In genomic region chr6:138692058-138692977, GRCh38 we compare ENCODE assay signal across 1 cellular context.
TF ChIP-seq lines count a peak whose summit lies in the region.

No MANE protein-coding gene starts in this region.

TF ChIP-seq in HepG2, 621 proteins besides CTCF, POLR2A, EP300 and RAD21 (continued from another document and continues in another):
- peak; percentile 41; the same call in 1 of the 2 replicates for TF ChIP-seq HINFP (CRISPR knock-in tag; IDR thresholded peaks at IDR 0.05; ENCODE audit: low read depth)
- no peak for TF ChIP-seq SMAD9 (CRISPR knock-in tag; IDR thresholded peaks at IDR 0.05)
- no peak for TF ChIP-seq ZBTB3 (CRISPR knock-in tag; IDR thresholded peaks at IDR 0.05; ENCODE audit: borderline replicate concordance, low read depth)
- TF ChIP-seq KDM2A (CRISPR knock-in tag; IDR thresholded peaks at IDR 0.05; ENCODE audit: borderline replicate concordance, low read depth): peak; percentile 80
- no peak for TF ChIP-seq ZSCAN12 (CRISPR knock-in tag; IDR thresholded peaks at IDR 0.05)
- TF ChIP-seq ZNF318 (CRISPR knock-in tag; IDR thresholded peaks at IDR 0.05): no peak
- 0 out of 2 replicates have a peak, but pooled peaks have one; percentile 30 for TF ChIP-seq KMT2A (CRISPR knock-in tag; IDR thresholded peaks at IDR 0.05)
- no peak for TF ChIP-seq ZEB1 (IDR thresholded peaks at IDR 0.05; ENCODE audit: insufficient replicate concordance, low read depth)
- TF ChIP-seq GLI4 (CRISPR knock-in tag; IDR thresholded peaks at IDR 0.05; ENCODE audit: borderline replicate concordance): no peak
- no peak for TF ChIP-seq KDM1A (CRISPR knock-in tag; IDR thresholded peaks at IDR 0.05)
- TF ChIP-seq HMGA1 (CRISPR knock-in tag; conservative IDR thresholded peaks at IDR 0.05): no peak
- TF ChIP-seq HCFC1 (IDR thresholded peaks at IDR 0.05; ENCODE audit: low read depth, low read length): no peak
- no peak for TF ChIP-seq HNRNPK (IDR thresholded peaks at IDR 0.05; ENCODE audit: low read depth, low read length, poor library complexity, severe bottlenecking)
- no peak for TF ChIP-seq MYNN (CRISPR knock-in tag; IDR thresholded peaks at IDR 0.05; ENCODE audit: low read depth)
- no peak for TF ChIP-seq SOX6 (IDR thresholded peaks at IDR 0.05)
- TF ChIP-seq SOX6 (CRISPR knock-in tag; IDR thresholded peaks at IDR 0.05): 0 out of 2 replicates have a peak, but pooled peaks have one; percentile 27
- no peak for TF ChIP-seq ZNF577 (CRISPR knock-in tag; IDR thresholded peaks at IDR 0.05; ENCODE audit: borderline replicate concordance, low read depth)
- no peak for TF ChIP-seq ZNF7 (CRISPR knock-in tag; IDR thresholded peaks at IDR 0.05)
- TF ChIP-seq GZF1 (CRISPR knock-in tag; IDR thresholded peaks at IDR 0.05): no peak
- no peak for TF ChIP-seq RERE (CRISPR knock-in tag; IDR thresholded peaks at IDR 0.05; ENCODE audit: low read depth)
- TF ChIP-seq ZFP62 (CRISPR knock-in tag; IDR thresholded peaks at IDR 0.05): no peak
- TF ChIP-seq ELF4 (CRISPR knock-in tag; IDR thresholded peaks at IDR 0.05; ENCODE audit: borderline replicate concordance): no peak
- TF ChIP-seq U2AF2 (IDR thresholded peaks at IDR 0.05; ENCODE audit: low read depth, low read length): no peak
- peak; percentile 96 for TF ChIP-seq ZNF446 (CRISPR knock-in tag; IDR thresholded peaks at IDR 0.05)
- TF ChIP-seq CEBPG (CRISPR knock-in tag; IDR thresholded peaks at IDR 0.05): no peak
- TF ChIP-seq ONECUT2 (CRISPR knock-in tag; IDR thresholded peaks at IDR 0.05): no peak
- no peak for TF ChIP-seq ZNF317 (CRISPR knock-in tag; IDR thresholded peaks at IDR 0.05)
- no peak for TF ChIP-seq ZNF615 (CRISPR knock-in tag; IDR thresholded peaks at IDR 0.05; ENCODE audit: borderline replicate concordance)
- no peak for TF ChIP-seq GTF3A (CRISPR knock-in tag; conservative IDR thresholded peaks at IDR 0.05)
- no peak for TF ChIP-seq ERF (CRISPR knock-in tag; IDR thresholded peaks at IDR 0.05)
- TF ChIP-seq FOXP4 (CRISPR knock-in tag; IDR thresholded peaks at IDR 0.05): no peak
- no peak; the same call in 1 of the 2 replicates for TF ChIP-seq ZNF547 (CRISPR knock-in tag; IDR thresholded peaks at IDR 0.05)
- TF ChIP-seq PTBP1 (IDR thresholded peaks at IDR 0.05; ENCODE audit: low read depth, low read length, poor library complexity, severe bottlenecking): peak; percentile 16
- TF ChIP-seq FOXM1 (CRISPR knock-in tag; IDR thresholded peaks at IDR 0.05): no peak
- no peak for TF ChIP-seq NAIF1 (CRISPR knock-in tag; IDR thresholded peaks at IDR 0.05; ENCODE audit: borderline replicate concordance)
- TF ChIP-seq ZNF552 (CRISPR knock-in tag; IDR thresholded peaks at IDR 0.05; ENCODE audit: borderline replicate concordance): no peak
- TF ChIP-seq ZNF292 (CRISPR knock-in tag; IDR thresholded peaks at IDR 0.05; ENCODE audit: borderline replicate concordance, low read depth): no peak
- no peak for TF ChIP-seq ZNF891 (CRISPR knock-in tag; IDR thresholded peaks at IDR 0.05)
- TF ChIP-seq RARG (CRISPR knock-in tag; IDR thresholded peaks at IDR 0.05; ENCODE audit: low read depth): no peak
- peak; percentile 70 for TF ChIP-seq SKI (IDR thresholded peaks at IDR 0.05; ENCODE audit: partially characterized antibody)
- TF ChIP-seq ZNF430 (CRISPR knock-in tag; IDR thresholded peaks at IDR 0.05): no peak
- TF ChIP-seq ZNF484 (CRISPR knock-in tag; IDR thresholded peaks at IDR 0.05; ENCODE audit: borderline replicate concordance, low read depth): no peak
- TF ChIP-seq HDAC6 (IDR thresholded peaks at IDR 0.05; ENCODE audit: low read depth, low read length): no peak
- no peak for TF ChIP-seq ZNF101 (CRISPR knock-in tag; IDR thresholded peaks at IDR 0.05; ENCODE audit: borderline replicate concordance, low read depth)
- no peak for TF ChIP-seq ZMYM3 (CRISPR knock-in tag; IDR thresholded peaks at IDR 0.05)
- peak; percentile 81 for TF ChIP-seq ATF7-NPFF (CRISPR knock-in tag; IDR thresholded peaks at IDR 0.05; ENCODE audit: low read depth)
- no peak for TF ChIP-seq NFRKB (IDR thresholded peaks at IDR 0.05)
- TF ChIP-seq NR0B2 (CRISPR knock-in tag; IDR thresholded peaks at IDR 0.05): peak; percentile 74; the same call in 1 of the 2 replicates
- TF ChIP-seq ZNF777 (CRISPR knock-in tag; IDR thresholded peaks at IDR 0.05): peak; percentile 93
- TF ChIP-seq HDAC1 (CRISPR knock-in tag; IDR thresholded peaks at IDR 0.05): peak; percentile 73; the same call in 1 of the 2 replicates
- no peak for TF ChIP-seq ZNF652 (CRISPR knock-in tag; IDR thresholded peaks at IDR 0.05; ENCODE audit: borderline replicate concordance, low read depth)
- peak; percentile 91; the same call in 1 of the 2 replicates for TF ChIP-seq ZSCAN21 (CRISPR knock-in tag; IDR thresholded peaks at IDR 0.05; ENCODE audit: borderline replicate concordance)
- peak; percentile 77 for TF ChIP-seq IKZF4 (CRISPR knock-in tag; IDR thresholded peaks at IDR 0.05; ENCODE audit: borderline replicate concordance, low read depth, not compliant biosample characterization)
